In the genomic region with DNA sequence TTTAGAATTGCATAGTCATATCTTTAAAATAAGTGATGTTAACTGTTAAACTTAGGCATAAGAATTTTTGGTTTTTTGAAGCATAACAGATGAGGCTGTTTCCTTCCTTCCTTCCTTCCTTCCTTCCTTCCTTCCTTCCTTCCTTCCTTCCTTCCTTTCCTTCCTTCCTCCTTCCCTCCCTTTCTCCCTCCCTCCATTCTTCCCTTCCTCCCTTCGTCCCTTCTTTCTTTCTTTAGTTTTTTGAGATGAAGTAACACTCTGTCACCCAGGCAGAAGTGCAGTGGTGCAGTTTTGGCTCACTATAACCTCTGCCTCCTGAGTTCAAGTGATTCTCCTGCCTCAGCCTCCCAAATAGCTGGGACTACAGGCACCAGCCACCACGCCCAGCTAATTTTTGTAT, we compare ENCODE assay signal across 1 cellular context. TPM values are rescaled to one million over a fixed set of nuclear protein-coding genes. Genes with fewer than 3 reads are reported as not detected.
"Had no signal": no experiment of that assay in that cellular context is flagged by ENCODE, and none has a peak within 500 bp of the region (broad histone marks: within the 10 kb centered on the region; RNA-seq: fewer than 3 reads in every experiment).

No MANE protein-coding gene starts in this region.

RNA-seq across cellular contexts. Expression of gene UNC79, which starts 48.3 kb away (rescaled TPM):
- total RNA-seq: naive thymus-derived CD8-positive, alpha-beta T cell had no signal
